In genomic region chr7:64888561-64888900, GRCh38 we compare ENCODE assay signal across 8 cellular contexts. TPM values are rescaled to one million over a fixed set of nuclear protein-coding genes. Genes with fewer than 3 reads are reported as not detected.
DNase-seq lines count a peak whose midpoint lies in the region; ATAC-seq and TF ChIP-seq lines count a peak whose summit lies in the region.

No MANE protein-coding gene starts in this region.

- peak; percentile 47; the same call in 1 of the 2 replicates for ATAC-seq in IMR-90 (ENCODE audit: low read depth)
- ATAC-seq in HG02973 (IDR thresholded peaks at IDR 0.05; ENCODE audit: unreplicated experiment) = no peak
- ATAC-seq in GM21515 (IDR thresholded peaks at IDR 0.05; ENCODE audit: unreplicated experiment) = no peak

- peaks cover 32 to 45% of the 10 kb centered on the region in 2 donors for H3K27me3 Mint-ChIP-seq in CD4-positive, alpha-beta memory T cell
- peaks cover 46% of the 10 kb centered on the region for H3K27me3 Mint-ChIP-seq in neural progenitor cell (ENCODE audit: insufficient read depth, low read depth)

- no peak overlapping the region for H4K91ac ChIP-seq in IMR-90 (ENCODE audit: insufficient read depth, low read depth, low read length)

- H3K4me2 ChIP-seq in IMR-90 (ENCODE audit: low read depth, low read length) (peak overlapping the region; percentile 61), fibroblast of lung (ENCODE audit: extremely low read depth, insufficient read depth, low read length) (peak overlapping the region; percentile 59), neural progenitor cell (peak overlapping the region; percentile 64)

- intact Hi-C loops in CD4-positive, alpha-beta memory T cell (cut with micrococcal nuclease) = loop anchor here (2.0 to 5.0 kb wide), 3 partner anchors 14 to 418 kb away; partner anchors contain the start of genes ERV3-1 and ZNF273
- intact Hi-C loops in IMR-90 (cut with micrococcal nuclease) = no loop called here

- TF ChIP-seq RAD21 in IMR-90 (IDR thresholded peaks at IDR 0.05; ENCODE audit: low read length) = no peak

- H4K5ac ChIP-seq in IMR-90 (ENCODE audit: low read depth, low read length) = no peak overlapping the region

- H3K79me2 ChIP-seq in fibroblast of lung (ENCODE audit: control insufficient read depth, insufficient read depth, low read length) (no peaks in the 10 kb centered on the region), neural progenitor cell (ENCODE audit: low read depth) (no peaks in the 10 kb centered on the region)

- H3K4me1 Mint-ChIP-seq in CD4-positive, alpha-beta memory T cell = peaks cover 5 to 25% (median 13%) of the 10 kb centered on the region in 4 donors
- peaks cover 10% of the 10 kb centered on the region for H3K4me1 Mint-ChIP-seq in neural progenitor cell

- 3% methylated on average over 13 of the region's 17 CpGs; no CpG with 5 or more reads in 1 of the 2 experiments for WGBS in IMR-90 (ENCODE audit: extremely low coverage in 2 of 2, insufficient read length in 1 of 2), 2 experiments

- DNase-seq in CD4-positive, alpha-beta memory T cell = peak in 2 of 5 donors; percentile 7 to 12
- no peak for DNase-seq in IMR-90
- peak in 1 of 2 donors; percentile 6 for DNase-seq in fibroblast of lung (ENCODE audit: low read depth in 2 of 2)
- no peak for DNase-seq in neural progenitor cell (ENCODE audit: low spot score)
- no peak for DNase-seq in activated gamma-delta T cell treated with Interleukin-2 at 50 U/mL for 16 hours
- no peak for DNase-seq in EL

- H3K79me1 ChIP-seq in IMR-90 (ENCODE audit: low read depth in 1 of 2, low read length in 2 of 2) = no peaks in the 10 kb centered on the region

- no peak overlapping the region for H2BK15ac ChIP-seq in IMR-90 (ENCODE audit: low read depth, low read length)

- H2AK5ac ChIP-seq in IMR-90 (ENCODE audit: low read depth, low read length) = no peak overlapping the region

- no peak overlapping the region for H3K4ac ChIP-seq in IMR-90 (ENCODE audit: low read depth, low read length)

- no peaks in the 10 kb centered on the region for H3K9me1 ChIP-seq in IMR-90 (ENCODE audit: insufficient read depth, low read length)

- H3K4me1 ChIP-seq in CD4-positive, alpha-beta memory T cell (ENCODE audit: insufficient read depth, low read length) = peaks cover 18% of the 10 kb centered on the region
- H3K4me1 ChIP-seq in IMR-90 (ENCODE audit: control insufficient read depth, insufficient read depth, low read length) = no peaks in the 10 kb centered on the region; the same call in 1 of the 2 replicates
- H3K4me1 ChIP-seq in fibroblast of lung (ENCODE audit: control insufficient read depth, extremely low read depth, insufficient read depth, low read length) = no peaks in the 10 kb centered on the region
- H3K4me1 ChIP-seq in neural progenitor cell = no peaks in the 10 kb centered on the region

- no peak overlapping the region for H3K27ac ChIP-seq in CD4-positive, alpha-beta memory T cell (ENCODE audit: low read depth, low read length)
- H3K27ac ChIP-seq in IMR-90 (ENCODE audit: insufficient read depth, low read length) (no peak overlapping the region), fibroblast of lung (ENCODE audit: insufficient read depth, low read length) (no peak overlapping the region), neural progenitor cell (no peak overlapping the region)

- in situ Hi-C loops in IMR-90 (cut with MboI; ENCODE audit: low sequenced_read_pairs) = no loop called here

- H3K36me3 ChIP-seq in CD4-positive, alpha-beta memory T cell (ENCODE audit: insufficient read depth, low read length) = no peaks in the 10 kb centered on the region
- H3K36me3 ChIP-seq in IMR-90 (ENCODE audit: control insufficient read depth, insufficient read depth, low read length) (no peaks in the 10 kb centered on the region), fibroblast of lung (ENCODE audit: control insufficient read depth, insufficient read depth, low read length) (no peaks in the 10 kb centered on the region), neural progenitor cell (no peaks in the 10 kb centered on the region)

- H4K8ac ChIP-seq in IMR-90 (ENCODE audit: low read depth in 2 of 2, low read length in 2 of 2) = no peak overlapping the region

- TF ChIP-seq CTCF in IMR-90 (conservative IDR thresholded peaks at IDR 0.05; ENCODE audit: low read depth, low read length) = no peak
- no peak for TF ChIP-seq CTCF in fibroblast of lung (conservative IDR thresholded peaks at IDR 0.05 in 1 of 2, IDR thresholded peaks at IDR 0.05 in 1 of 2; ENCODE audit: low read depth in 1 of 2, low read length in 2 of 2)
- no peak for TF ChIP-seq CTCF in neural progenitor cell (IDR thresholded peaks at IDR 0.05)

- no peak overlapping the region for H2BK20ac ChIP-seq in IMR-90 (ENCODE audit: low read depth, low read length)

- H3K14ac ChIP-seq in IMR-90 (replicated peaks; ENCODE audit: low read depth, low read length) = no peak overlapping the region

- no peak overlapping the region for H2BK120ac ChIP-seq in IMR-90 (ENCODE audit: low read depth, low read length)

- no peaks in the 10 kb centered on the region for H3K36me3 Mint-ChIP-seq in CD4-positive, alpha-beta memory T cell
- H3K36me3 Mint-ChIP-seq in neural progenitor cell = peaks cover 2% of the 10 kb centered on the region

- no peaks in the 10 kb centered on the region for H3F3A ChIP-seq in neural progenitor cell (ENCODE audit: low read depth)

- H4K20me1 ChIP-seq in IMR-90 (ENCODE audit: insufficient read depth, low read length) (no peaks in the 10 kb centered on the region), fibroblast of lung (ENCODE audit: control insufficient read depth, extremely low read depth, insufficient read depth, low read length) (no peaks in the 10 kb centered on the region), neural progenitor cell (ENCODE audit: low read depth) (no peaks in the 10 kb centered on the region)

- H2AK9ac ChIP-seq in IMR-90 (replicated peaks; ENCODE audit: low read depth, low read length, poor library complexity) = no peak overlapping the region

- H3K9ac ChIP-seq in IMR-90 (ENCODE audit: low read depth, low read length) (no peak overlapping the region), fibroblast of lung (ENCODE audit: insufficient read depth, low read length) (no peak overlapping the region), neural progenitor cell (no peak overlapping the region)

- no peaks in the 10 kb centered on the region for H3K9me3 ChIP-seq in CD4-positive, alpha-beta memory T cell (ENCODE audit: control insufficient read depth in 1 of 2, low read length in 2 of 2)
- peaks cover 3% of the 10 kb centered on the region; the same call in 1 of the 2 replicates for H3K9me3 ChIP-seq in IMR-90 (ENCODE audit: control insufficient read depth, insufficient read depth, low read length)
- H3K9me3 ChIP-seq in fibroblast of lung (ENCODE audit: control insufficient read depth, insufficient read depth, low read depth, low read length) = no peaks in the 10 kb centered on the region
- H3K9me3 ChIP-seq in neural progenitor cell (ENCODE audit: low read depth) = no peaks in the 10 kb centered on the region

- H3K27me3 ChIP-seq in CD4-positive, alpha-beta memory T cell (ENCODE audit: insufficient read depth, low read length) = peaks cover 5% of the 10 kb centered on the region
- H3K27me3 ChIP-seq in IMR-90 (ENCODE audit: control insufficient read depth, insufficient read depth, low read length) = peaks cover 56% of the 10 kb centered on the region
- peaks cover 10% of the 10 kb centered on the region for H3K27me3 ChIP-seq in fibroblast of lung (ENCODE audit: control insufficient read depth, insufficient read depth, low read length)
- H3K27me3 ChIP-seq in neural progenitor cell = peaks cover 35% of the 10 kb centered on the region

- H3K4me3 ChIP-seq in CD4-positive, alpha-beta memory T cell (ENCODE audit: low read length in 2 of 2) = peak overlapping the region; percentile 16 to 65
- H3K4me3 ChIP-seq in IMR-90 (ENCODE audit: insufficient read depth, low read depth, low read length) (peak overlapping the region; percentile 43), fibroblast of lung (replicated peaks in 1 of 4; ENCODE audit: control extremely low read depth in 1 of 4, insufficient read depth in 1 of 4, low read depth in 3 of 4, low read length in 4 of 4) (peak overlapping the region in 2 of 4 experiments; percentile 33 to 40), neural progenitor cell (peak overlapping the region; percentile 33)

- peak overlapping the region; percentile 82 to 97 (median 90) for H3K4me3 Mint-ChIP-seq in CD4-positive, alpha-beta memory T cell
- peak overlapping the region; percentile 83 for H3K4me3 Mint-ChIP-seq in neural progenitor cell

- no TSS peak for BruUV-seq in IMR-90 (replicated peaks; lab: Mats Ljungman, UMichigan)

- CTCF ChIA-PET in CD4-positive, alpha-beta memory T cell (lab: Charles Lee; ENCODE audit: partially characterized antibody) = interaction anchor here (0.7 to 1.2 kb wide), 5 partner anchors 8 to 223 kb away, joined by 3 to 5 read pairs (median 4); partner anchors contain the start of genes ZNF107 and ZNF273
- CTCF ChIA-PET in IMR-90 (lab: Yijun Ruan, JAX) = no interaction called here

- POLR2A ChIA-PET in CD4-positive, alpha-beta memory T cell (lab: Charles Lee; ENCODE audit: partially characterized antibody) = interaction anchor here (1.0 to 1.8 kb wide), 2 partner anchors 15 to 118 kb away, joined by 3 to 12 read pairs; partner anchors contain the start of genes ERV3-1 and ZNF273
- POLR2A ChIA-PET in IMR-90 (lab: Charles Lee; ENCODE audit: unreplicated experiment) = no interaction called here

- peak overlapping the region in 5 of 7 donors; percentile 2 to 74 (median 66) for H3K27ac Mint-ChIP-seq in CD4-positive, alpha-beta memory T cell
- H3K27ac Mint-ChIP-seq in neural progenitor cell = no peak overlapping the region

- H2BK5ac ChIP-seq in IMR-90 (ENCODE audit: low read depth, low read length, poor library complexity, severe bottlenecking) = no peak overlapping the region

- peak overlapping the region; percentile 91 for H2AFZ ChIP-seq in IMR-90 (replicated peaks; ENCODE audit: low read length, poor library complexity)
- peak overlapping the region; percentile 49 for H2AFZ ChIP-seq in fibroblast of lung (ENCODE audit: low read length)
- H2AFZ ChIP-seq in neural progenitor cell (replicated peaks) = no peak overlapping the region

- dilution Hi-C loops in IMR-90 (cut with HindIII; ENCODE audit: low sequenced_read_pairs, unreplicated experiment) = no loop called here

- H3K9me3 Mint-ChIP-seq in CD4-positive, alpha-beta memory T cell = peaks cover 0 to 3% (median 0%) of the 10 kb centered on the region in 8 donors
- peaks cover 31% of the 10 kb centered on the region for H3K9me3 Mint-ChIP-seq in neural progenitor cell

- H3K23ac ChIP-seq in IMR-90 (ENCODE audit: low read depth, low read length) = no peak overlapping the region

- TF ChIP-seq POLR2A in IMR-90 (IDR thresholded peaks at IDR 0.05; ENCODE audit: low read depth, low read length) = no peak

- H3K18ac ChIP-seq in IMR-90 (ENCODE audit: low read depth, low read length) = no peak overlapping the region

- H3K56ac ChIP-seq in IMR-90 (ENCODE audit: extremely low read depth, insufficient read depth, low read length) = no peak overlapping the region

RNA-seq across cellular contexts. Expression of gene ZNF273, which starts 14.5 kb away (rescaled TPM):
- 1 to 10 TPM; 8.3 to 8.9 TPM for total RNA-seq in CD4-positive, alpha-beta memory T cell
- polyA plus RNA-seq in CD4-positive, alpha-beta memory T cell = 1 to 10 TPM; 5.0 to 5.1 TPM
- total RNA-seq in IMR-90 (2012; rRNA removed) = 2.7 and 4.4 TPM in 2 replicates
- polyA plus RNA-seq in IMR-90 (2012; rRNA removed) = 1.3 and 1.5 TPM in 2 replicates
- 0.35 and 0.89 TPM in 2 replicates for polyA plus RNA-seq in IMR-90 (2012; cell fraction: cytosol; rRNA removed)
- polyA plus RNA-seq in IMR-90 (2012; cell fraction: nucleus; rRNA removed; ENCODE audit: low replicate concordance) = 0.41 and 1.3 TPM in 2 replicates
- total RNA-seq in fibroblast of lung = 2.1 and 3.1 TPM in 2 replicates
- 2.1 and 2.6 TPM in 2 replicates for polyA plus RNA-seq in fibroblast of lung
- 1.0 and 1.5 TPM in 2 replicates for polyA plus RNA-seq in fibroblast of lung (2012)
- polyA minus RNA-seq in fibroblast of lung (ENCODE audit: low replicate concordance) = 0.74 and 0.90 TPM in 2 replicates
- total RNA-seq in neural progenitor cell (ENCODE audit: low replicate concordance) = 23.5 and 36.5 TPM in 2 replicates
